In genomic region chr15:90540768-90541167, GRCh38 we compare ENCODE assay signal across 13 cellular contexts.
"Had no signal": no experiment of that assay in that cellular context is flagged by ENCODE, and none has a peak within 500 bp of the region (broad histone marks: within the 10 kb centered on the region; RNA-seq: fewer than 3 reads in every experiment).

No MANE protein-coding gene starts in this region.

- H3K4me3 ChIP-seq: pancreas, testis, upper lobe of right lung had no signal

- H3K36me3 ChIP-seq: pancreas had no signal

- H3K9me3 ChIP-seq: pancreas, testis, upper lobe of right lung had no signal

- H3K27ac ChIP-seq: pancreas, testis, upper lobe of right lung had no signal

- H3K27me3 ChIP-seq: pancreas, testis, upper lobe of right lung had no signal

- H3K4me3 Mint-ChIP-seq: dendritic cell treated with granulocyte-macrophage colony-stimulating factor and Interleukin-4, amounts not matched to agents 40 ng/mL and 50 ng/mL, for 4 days had no signal

- H3K4me1 ChIP-seq: pancreas had no signal

- DNase-seq: activated CD4-positive, alpha-beta T cell treated with anti-CD3 and anti-CD28 coated beads, Interleukin-2, amount 50 U/mL, for 48 hours; activated CD4-positive, CD25-positive, alpha-beta regulatory T cell; anterior cingulate cortex; cerebellar nuclear complex; hypothalamus; pancreas; stimulated activated CD4-positive, alpha-beta T cell treated with anti-CD3 and anti-CD28 coated beads, Interleukin-12 subunit alpha, Interleukin-12 subunit beta, amount 100 ng/mL, for 4 hours; SW 1271; testis; upper lobe of right lung had no signal

- H3K27ac Mint-ChIP-seq: dendritic cell treated with granulocyte-macrophage colony-stimulating factor and Interleukin-4, amounts not matched to agents 40 ng/mL and 50 ng/mL, for 4 days had no signal

- ATAC-seq: esophagus mucosa, pancreas, upper lobe of right lung had no signal

- H3K9me3 Mint-ChIP-seq: dendritic cell treated with granulocyte-macrophage colony-stimulating factor and Interleukin-4, amounts not matched to agents 40 ng/mL and 50 ng/mL, for 4 days; stimulated activated naive CD8-positive, alpha-beta T cell treated with anti-CD3 and anti-CD28 coated beads, Interleukin-15, Interleukin-2, amounts not matched to agents 100 ng/mL and 50 ng/mL, for 24 hours had no signal

- H3K27me3 Mint-ChIP-seq: dendritic cell treated with granulocyte-macrophage colony-stimulating factor and Interleukin-4, amounts not matched to agents 40 ng/mL and 50 ng/mL, for 4 days; stimulated activated naive CD8-positive, alpha-beta T cell treated with anti-CD3 and anti-CD28 coated beads, Interleukin-15, Interleukin-2, amounts not matched to agents 100 ng/mL and 50 ng/mL, for 24 hours had no signal
